7 cellular contexts compared by ENCODE assay signal in genomic region chr2:218387369-218388194, GRCh38. TPM values are rescaled to one million over a fixed set of nuclear protein-coding genes. Genes with fewer than 3 reads are reported as not detected.
DNase-seq lines count a peak whose midpoint lies in the region; ATAC-seq and TF ChIP-seq lines count a peak whose summit lies in the region.

No MANE protein-coding gene starts in this region.

- H3K18ac ChIP-seq in mesenchymal stem cell (ENCODE audit: low read depth in 1 of 2, low read length in 2 of 2) = peak overlapping the region; percentile 85 to 88

- DNase-seq in NCI-H774 (lab: John Stamatoyannopoulos, UW) (peak; percentile 85), mesenchymal stem cell (peak; percentile 96)
- no peak for DNase-seq in stimulated activated CD4-positive, alpha-beta T cell treated with anti-CD3 and anti-CD28 coated beads, Interleukin-12 subunit alpha, Interleukin-12 subunit beta, amount 100 ng/mL, for 4 hours

- peaks cover 16% of the 10 kb centered on the region for H3K27me3 ChIP-seq in ectodermal cell (ENCODE audit: control insufficient read depth, insufficient read depth, low read length, poor library complexity, severe bottlenecking)
- peaks cover 19 to 21% of the 10 kb centered on the region in 2 experiments for H3K27me3 ChIP-seq in mesenchymal stem cell (ENCODE audit: control insufficient read depth in 1 of 2, insufficient read depth in 1 of 2, low read length in 2 of 2)

- no peaks in the 10 kb centered on the region for H3K79me1 ChIP-seq in mesenchymal stem cell (replicated peaks; ENCODE audit: low read length, poor library complexity, severe bottlenecking)

- no peak overlapping the region for H3K14ac ChIP-seq in mesenchymal stem cell (ENCODE audit: low read length in 2 of 2)

- H3K9me3 ChIP-seq in HEK293 (ENCODE audit: control insufficient read depth, insufficient read depth, low read depth, low read length) (no peaks in the 10 kb centered on the region), ectodermal cell (ENCODE audit: control insufficient read depth, low read length) (no peaks in the 10 kb centered on the region), mesenchymal stem cell (ENCODE audit: control insufficient read depth, low read length) (no peaks in the 10 kb centered on the region)

- peak overlapping the region; percentile 99 for H2BK15ac ChIP-seq in mesenchymal stem cell (ENCODE audit: low read depth, poor library complexity, severe bottlenecking)

- peak overlapping the region in 1 of 2 experiments; percentile 93 for H2BK12ac ChIP-seq in mesenchymal stem cell (ENCODE audit: low read length in 2 of 2)

- peak overlapping the region; percentile 15 for H2BK120ac ChIP-seq in mesenchymal stem cell (ENCODE audit: low read depth, low read length)

- peak overlapping the region; percentile 95 for H4K91ac ChIP-seq in mesenchymal stem cell (ENCODE audit: low read length)

- POLR2A ChIA-PET in HEK293 (lab: Yijun Ruan, JAX) = no interaction called here

- H2BK5ac ChIP-seq in mesenchymal stem cell (ENCODE audit: low read depth, low read length, poor library complexity, severe bottlenecking) = no peak overlapping the region

- H3K27ac ChIP-seq in HEK293 (ENCODE audit: extremely low read depth, low read depth, low read length) = no peak overlapping the region; the same call in 1 of the 2 replicates
- no peak overlapping the region for H3K27ac ChIP-seq in ectodermal cell (ENCODE audit: insufficient read depth, low read depth, low read length, poor library complexity, severe bottlenecking)
- H3K27ac ChIP-seq in mesenchymal stem cell (ENCODE audit: low read length, poor library complexity, severe bottlenecking) = no peak overlapping the region
- no peak overlapping the region for H3K27ac ChIP-seq in urinary bladder (ENCODE audit: low read depth)

- H2AK5ac ChIP-seq in mesenchymal stem cell (ENCODE audit: low read length, severe bottlenecking) = no peak overlapping the region

- H2AFZ ChIP-seq in mesenchymal stem cell (ENCODE audit: low read depth, low read length) = peak overlapping the region; percentile 90

- ATAC-seq in GM18907 (IDR thresholded peaks at IDR 0.05; ENCODE audit: unreplicated experiment) = no peak

- H4K8ac ChIP-seq in mesenchymal stem cell (ENCODE audit: low read length) = peak overlapping the region; percentile 93

- TF ChIP-seq CTCF in HEK293 (tag by site-specific recombination; IDR thresholded peaks at IDR 0.05) = no peak

- peak overlapping the region; percentile 14 for H3K4me3 ChIP-seq in HEK293 (ENCODE audit: low read depth, low read length)
- H3K4me3 ChIP-seq in ectodermal cell (ENCODE audit: insufficient read depth, low read depth, low read length) = peak overlapping the region; percentile 45
- peak overlapping the region; percentile 30 to 59 for H3K4me3 ChIP-seq in mesenchymal stem cell (ENCODE audit: insufficient read depth in 1 of 2, low read depth in 1 of 2, low read length in 2 of 2)
- H3K4me3 ChIP-seq in urinary bladder (ENCODE audit: low read depth, low read length) = peak overlapping the region; percentile 21

- H3K36me3 ChIP-seq in HEK293 (ENCODE audit: control insufficient read depth in 2 of 2, insufficient read depth in 1 of 2, low read length in 2 of 2) (no peaks in the 10 kb centered on the region), ectodermal cell (ENCODE audit: control insufficient read depth, insufficient read depth, low read length) (no peaks in the 10 kb centered on the region), mesenchymal stem cell (ENCODE audit: control insufficient read depth in 1 of 2, insufficient read depth in 2 of 2, low read depth in 1 of 2, low read length in 2 of 2) (no peaks in the 10 kb centered on the region), urinary bladder (ENCODE audit: insufficient read depth) (no peaks in the 10 kb centered on the region)

- no peak overlapping the region for H3K23ac ChIP-seq in mesenchymal stem cell (ENCODE audit: low read length in 2 of 2)

- peak overlapping the region; percentile 55 for H3K4me2 ChIP-seq in mesenchymal stem cell (ENCODE audit: low read length, poor library complexity, severe bottlenecking)

- H3K9ac ChIP-seq in mesenchymal stem cell (ENCODE audit: low read length) = peak overlapping the region; percentile 51

- 0 out of 2 replicates have a peak, but pooled peaks cover 2% of the 10 kb centered on the region for H3K4me1 ChIP-seq in HEK293 (ENCODE audit: control insufficient read depth, insufficient read depth, low read length)
- no peaks in the 10 kb centered on the region for H3K4me1 ChIP-seq in ectodermal cell (ENCODE audit: control insufficient read depth, insufficient read depth, low read length)
- peaks cover 13% of the 10 kb centered on the region for H3K4me1 ChIP-seq in mesenchymal stem cell (ENCODE audit: control insufficient read depth, insufficient read depth, low read depth, low read length)
- H3K4me1 ChIP-seq in urinary bladder (ENCODE audit: insufficient read depth) = no peaks in the 10 kb centered on the region

- 15% methylated on average over 38 of the region's 38 CpGs for WGBS in ectodermal cell, 2 experiments
- 25% methylated on average over 20 of the region's 38 CpGs for WGBS in mesenchymal stem cell
- WGBS in urinary bladder = 14% methylated on average over 38 of the region's 38 CpGs

- peak overlapping the region; percentile 79 to 81 for H3K4ac ChIP-seq in mesenchymal stem cell (ENCODE audit: low read depth in 1 of 2, low read length in 2 of 2)

- CTCF ChIA-PET in HEK293 (lab: Yijun Ruan, JAX) = interaction anchor here (0.6 to 1.1 kb wide), 2 partner anchors 31 to 77 kb away, joined by 3 to 4 read pairs; partner anchors contain the start of gene CATIP

TF ChIP-seq in HEK293, 187 proteins besides CTCF, POLR2A, EP300 and RAD21 (continues in another document):
- TF ChIP-seq, protein P1, sequence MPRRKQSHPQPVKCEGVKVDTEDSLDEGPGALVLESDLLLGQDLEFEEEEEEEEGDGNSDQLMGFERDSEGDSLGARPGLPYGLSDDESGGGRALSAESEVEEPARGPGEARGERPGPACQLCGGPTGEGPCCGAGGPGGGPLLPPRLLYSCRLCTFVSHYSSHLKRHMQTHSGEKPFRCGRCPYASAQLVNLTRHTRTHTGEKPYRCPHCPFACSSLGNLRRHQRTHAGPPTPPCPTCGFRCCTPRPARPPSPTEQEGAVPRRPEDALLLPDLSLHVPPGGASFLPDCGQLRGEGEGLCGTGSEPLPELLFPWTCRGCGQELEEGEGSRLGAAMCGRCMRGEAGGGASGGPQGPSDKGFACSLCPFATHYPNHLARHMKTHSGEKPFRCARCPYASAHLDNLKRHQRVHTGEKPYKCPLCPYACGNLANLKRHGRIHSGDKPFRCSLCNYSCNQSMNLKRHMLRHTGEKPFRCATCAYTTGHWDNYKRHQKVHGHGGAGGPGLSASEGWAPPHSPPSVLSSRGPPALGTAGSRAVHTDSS (tag by site-specific recombination; IDR thresholded peaks at IDR 0.05) = 0 out of 2 replicates have a peak, but pooled peaks have one; percentile 2
- peak; percentile 23; the same call in 1 of the 2 replicates for TF ChIP-seq KLF8 (tag by site-specific recombination; IDR thresholded peaks at IDR 0.05)
- peak; percentile 64 for TF ChIP-seq ZBTB8A (tag by site-specific recombination; IDR thresholded peaks at IDR 0.05)
- peak; percentile 91 for TF ChIP-seq ZNF10 (tag by site-specific recombination; IDR thresholded peaks at IDR 0.05)
- TF ChIP-seq, protein P2, sequence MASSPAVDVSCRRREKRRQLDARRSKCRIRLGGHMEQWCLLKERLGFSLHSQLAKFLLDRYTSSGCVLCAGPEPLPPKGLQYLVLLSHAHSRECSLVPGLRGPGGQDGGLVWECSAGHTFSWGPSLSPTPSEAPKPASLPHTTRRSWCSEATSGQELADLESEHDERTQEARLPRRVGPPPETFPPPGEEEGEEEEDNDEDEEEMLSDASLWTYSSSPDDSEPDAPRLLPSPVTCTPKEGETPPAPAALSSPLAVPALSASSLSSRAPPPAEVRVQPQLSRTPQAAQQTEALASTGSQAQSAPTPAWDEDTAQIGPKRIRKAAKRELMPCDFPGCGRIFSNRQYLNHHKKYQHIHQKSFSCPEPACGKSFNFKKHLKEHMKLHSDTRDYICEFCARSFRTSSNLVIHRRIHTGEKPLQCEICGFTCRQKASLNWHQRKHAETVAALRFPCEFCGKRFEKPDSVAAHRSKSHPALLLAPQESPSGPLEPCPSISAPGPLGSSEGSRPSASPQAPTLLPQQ (tag by site-specific recombination; IDR thresholded peaks at IDR 0.05) = 0 out of 2 replicates have a peak, but pooled peaks have one; percentile 21
- TF ChIP-seq ZNF184 (tag by site-specific recombination; IDR thresholded peaks at IDR 0.05) = peak; percentile 67; the same call in 1 of the 2 replicates
- 0 out of 2 replicates have a peak, but pooled peaks have one; percentile 17 for TF ChIP-seq ZBTB17 (tag by site-specific recombination; IDR thresholded peaks at IDR 0.05)

RNA-seq across cellular contexts. Expression of gene SLC11A1, which starts 5.5 kb away (rescaled TPM):
- not detected for polyA plus RNA-seq in ectodermal cell (2013, experiment 1 of 4)
- polyA plus RNA-seq in ectodermal cell (2013, experiment 2 of 4) = 0.16 TPM
- polyA plus RNA-seq in ectodermal cell (2013, experiment 3 of 4) = not detected
- polyA plus RNA-seq in ectodermal cell (2013, experiment 4 of 4) = not detected
- 0.10 TPM for polyA plus RNA-seq in mesenchymal stem cell (2013, experiment 1 of 2)
- 0.10 TPM for polyA plus RNA-seq in mesenchymal stem cell (2013, experiment 2 of 2)
- total RNA-seq in urinary bladder = 1.7 TPM
- 19.7 TPM for polyA plus RNA-seq in urinary bladder

RNA-seq across cellular contexts. Expression of gene CTDSP1, which starts 12.1 kb away (rescaled TPM):
- 67.2 TPM for polyA plus RNA-seq in ectodermal cell (2013, experiment 1 of 4)
- 68.7 TPM for polyA plus RNA-seq in ectodermal cell (2013, experiment 2 of 4)
- polyA plus RNA-seq in ectodermal cell (2013, experiment 3 of 4) = 52.5 TPM
- polyA plus RNA-seq in ectodermal cell (2013, experiment 4 of 4) = 58.4 TPM
- polyA plus RNA-seq in mesenchymal stem cell (2013, experiment 1 of 2) = 65.2 TPM
- 63.8 TPM for polyA plus RNA-seq in mesenchymal stem cell (2013, experiment 2 of 2)
- 66.2 TPM for total RNA-seq in urinary bladder
- 179 TPM for polyA plus RNA-seq in urinary bladder

RNA-seq across cellular contexts. Expression of gene CATIP, which starts 30.9 kb away (rescaled TPM):
- polyA plus RNA-seq in ectodermal cell (2013, experiment 1 of 4) = 0.83 TPM
- polyA plus RNA-seq in ectodermal cell (2013, experiment 2 of 4) = 0.60 TPM
- polyA plus RNA-seq in ectodermal cell (2013, experiment 3 of 4) = 0.59 TPM
- 0.73 TPM for polyA plus RNA-seq in ectodermal cell (2013, experiment 4 of 4)
- polyA plus RNA-seq in mesenchymal stem cell (2013, experiment 1 of 2) = not detected
- polyA plus RNA-seq in mesenchymal stem cell (2013, experiment 2 of 2) = not detected
- not detected for total RNA-seq in urinary bladder
- polyA plus RNA-seq in urinary bladder = not detected

RNA-seq across cellular contexts. Expression of gene VIL1, which starts 31.3 kb away (rescaled TPM):
- polyA plus RNA-seq in ectodermal cell (2013, experiment 1 of 4) = 0.48 TPM
- 0.23 TPM for polyA plus RNA-seq in ectodermal cell (2013, experiment 2 of 4)
- 1.4 TPM for polyA plus RNA-seq in ectodermal cell (2013, experiment 3 of 4)
- 0.36 TPM for polyA plus RNA-seq in ectodermal cell (2013, experiment 4 of 4)
- not detected for polyA plus RNA-seq in mesenchymal stem cell (2013, experiment 1 of 2)
- polyA plus RNA-seq in mesenchymal stem cell (2013, experiment 2 of 2) = under 0.01 TPM
- not detected for total RNA-seq in urinary bladder
- polyA plus RNA-seq in urinary bladder = 0.08 TPM
